Comparison of ENCODE assay signal across 1 cellular context in genomic region chr3:119643094-119643493, GRCh38.
TF ChIP-seq lines count a peak whose summit lies in the region.

No MANE protein-coding gene starts in this region.

TF ChIP-seq in K562, 482 proteins besides CTCF, POLR2A, EP300 and RAD21 (continued from another document):
- TF ChIP-seq L3MBTL2 (IDR thresholded peaks at IDR 0.05) (peak; percentile 87), PKNOX1 (IDR thresholded peaks at IDR 0.05) (0 out of 2 replicates have a peak, but pooled peaks have one; percentile 12), YBX1 (IDR thresholded peaks at IDR 0.05) (no peak), TSC22D4 (tag; IDR thresholded peaks at IDR 0.05) (no peak), KLF6 (CRISPR knock-in tag; IDR thresholded peaks at IDR 0.05; ENCODE audit: borderline replicate concordance) (no peak), RBM22 (IDR thresholded peaks at IDR 0.05; ENCODE audit: low read depth, low read length, poor library complexity, severe bottlenecking) (no peak), SMAD2 (IDR thresholded peaks at IDR 0.05; ENCODE audit: low read depth, low read length) (no peak), ZEB2 (IDR thresholded peaks at IDR 0.05) (peak; percentile 6; the same call in 1 of the 2 replicates), FOXJ2 (tag; IDR thresholded peaks at IDR 0.05) (0 out of 2 replicates have a peak, but pooled peaks have one; percentile 25), PHB (CRISPR knock-in tag; IDR thresholded peaks at IDR 0.05) (no peak), SMAD4 (CRISPR knock-in tag; conservative IDR thresholded peaks at IDR 0.05) (peak; percentile 49; the same call in 1 of the 2 replicates), BCOR (IDR thresholded peaks at IDR 0.05) (no peak), ZNF584 (CRISPR knock-in tag; IDR thresholded peaks at IDR 0.05; ENCODE audit: low read depth) (peak; percentile 33; the same call in 1 of the 2 replicates), ZNF589 (CRISPR knock-in tag; IDR thresholded peaks at IDR 0.05; ENCODE audit: low read depth) (0 out of 2 replicates have a peak, but pooled peaks have one; percentile 43), GATAD2B (IDR thresholded peaks at IDR 0.05; ENCODE audit: borderline replicate concordance) (no peak), XRCC4 (IDR thresholded peaks at IDR 0.05; ENCODE audit: extremely low read depth, insufficient read depth, insufficient read length) (no peak), GABPB2 (CRISPR knock-in tag; conservative IDR thresholded peaks at IDR 0.05) (no peak), USF2 (CRISPR knock-in tag; IDR thresholded peaks at IDR 0.05) (peak; percentile 42; the same call in 1 of the 2 replicates), ZNF785 (CRISPR knock-in tag; IDR thresholded peaks at IDR 0.05) (no peak)
- TF ChIP-seq, protein P1, sequence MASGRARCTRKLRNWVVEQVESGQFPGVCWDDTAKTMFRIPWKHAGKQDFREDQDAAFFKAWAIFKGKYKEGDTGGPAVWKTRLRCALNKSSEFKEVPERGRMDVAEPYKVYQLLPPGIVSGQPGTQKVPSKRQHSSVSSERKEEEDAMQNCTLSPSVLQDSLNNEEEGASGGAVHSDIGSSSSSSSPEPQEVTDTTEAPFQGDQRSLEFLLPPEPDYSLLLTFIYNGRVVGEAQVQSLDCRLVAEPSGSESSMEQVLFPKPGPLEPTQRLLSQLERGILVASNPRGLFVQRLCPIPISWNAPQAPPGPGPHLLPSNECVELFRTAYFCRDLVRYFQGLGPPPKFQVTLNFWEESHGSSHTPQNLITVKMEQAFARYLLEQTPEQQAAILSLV (tag; IDR thresholded peaks at IDR 0.05): no peak
